In the genomic region with DNA sequence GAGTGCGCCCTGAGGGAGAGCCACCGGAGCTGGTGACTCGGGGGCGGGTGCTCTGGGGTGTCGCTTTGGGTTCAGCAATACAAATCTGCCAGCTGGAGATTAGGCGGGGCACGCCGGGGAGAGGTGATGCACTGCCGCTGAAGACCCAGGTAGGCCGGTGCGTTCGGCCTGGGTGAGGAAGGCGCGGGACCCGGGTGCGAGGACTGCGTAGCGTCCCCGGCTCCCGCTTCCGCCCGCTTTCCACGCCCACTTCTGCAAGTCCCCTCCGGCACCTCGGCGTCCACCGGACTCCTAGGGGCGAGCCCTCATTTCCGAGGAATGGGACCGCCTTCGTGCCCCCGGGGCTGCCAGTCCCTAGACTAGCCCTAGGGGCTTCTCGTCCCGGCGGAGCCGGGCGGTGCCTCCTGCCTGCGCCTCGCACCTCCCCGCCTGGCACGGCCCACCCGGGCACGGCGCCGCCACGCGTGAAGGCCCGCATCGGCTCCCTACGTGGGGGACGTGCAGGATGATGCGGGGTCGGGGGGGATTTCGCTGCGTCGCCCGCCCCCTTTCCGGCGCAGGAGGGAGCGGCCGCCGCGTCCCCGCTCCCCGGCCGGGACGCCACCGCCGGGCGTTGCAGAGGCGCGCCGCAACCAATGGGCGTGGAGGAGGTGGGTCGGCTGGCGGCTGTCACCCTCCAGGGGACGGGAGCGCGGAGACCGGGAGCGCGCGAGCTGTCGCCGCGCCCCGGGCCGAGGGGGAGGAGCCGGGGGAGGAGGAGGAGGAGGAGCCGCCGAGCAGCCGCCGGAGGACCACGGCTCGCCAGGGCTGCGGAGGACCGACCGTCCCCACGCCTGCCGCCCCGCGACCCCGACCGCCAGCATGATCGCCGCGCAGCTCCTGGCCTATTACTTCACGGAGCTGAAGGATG, we compare ENCODE assay signal across 1 cellular context.
TF ChIP-seq lines count a peak whose summit lies in the region.

No MANE protein-coding gene starts in this region.

TF ChIP-seq in HEK293, 187 proteins besides CTCF, POLR2A, EP300 and RAD21 (continued from another document):
- TF ChIP-seq, protein P1, sequence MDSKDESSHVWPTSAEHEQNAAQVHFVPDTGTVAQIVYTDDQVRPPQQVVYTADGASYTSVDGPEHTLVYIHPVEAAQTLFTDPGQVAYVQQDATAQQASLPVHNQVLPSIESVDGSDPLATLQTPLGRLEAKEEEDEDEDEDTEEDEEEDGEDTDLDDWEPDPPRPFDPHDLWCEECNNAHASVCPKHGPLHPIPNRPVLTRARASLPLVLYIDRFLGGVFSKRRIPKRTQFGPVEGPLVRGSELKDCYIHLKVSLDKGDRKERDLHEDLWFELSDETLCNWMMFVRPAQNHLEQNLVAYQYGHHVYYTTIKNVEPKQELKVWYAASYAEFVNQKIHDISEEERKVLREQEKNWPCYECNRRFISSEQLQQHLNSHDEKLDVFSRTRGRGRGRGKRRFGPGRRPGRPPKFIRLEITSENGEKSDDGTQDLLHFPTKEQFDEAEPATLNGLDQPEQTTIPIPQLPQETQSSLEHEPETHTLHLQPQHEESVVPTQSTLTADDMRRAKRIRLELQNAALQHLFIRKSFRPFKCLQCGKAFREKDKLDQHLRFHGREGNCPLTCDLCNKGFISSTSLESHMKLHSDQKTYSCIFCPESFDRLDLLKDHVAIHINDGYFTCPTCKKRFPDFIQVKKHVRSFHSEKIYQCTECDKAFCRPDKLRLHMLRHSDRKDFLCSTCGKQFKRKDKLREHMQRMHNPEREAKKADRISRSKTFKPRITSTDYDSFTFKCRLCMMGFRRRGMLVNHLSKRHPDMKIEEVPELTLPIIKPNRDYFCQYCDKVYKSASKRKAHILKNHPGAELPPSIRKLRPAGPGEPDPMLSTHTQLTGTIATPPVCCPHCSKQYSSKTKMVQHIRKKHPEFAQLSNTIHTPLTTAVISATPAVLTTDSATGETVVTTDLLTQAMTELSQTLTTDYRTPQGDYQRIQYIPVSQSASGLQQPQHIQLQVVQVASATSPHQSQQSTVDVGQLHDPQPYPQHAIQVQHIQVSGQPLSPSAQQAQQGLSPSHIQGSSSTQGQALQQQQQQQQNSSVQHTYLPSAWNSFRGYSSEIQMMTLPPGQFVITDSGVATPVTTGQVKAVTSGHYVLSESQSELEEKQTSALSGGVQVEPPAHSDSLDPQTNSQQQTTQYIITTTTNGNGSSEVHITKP (tag by site-specific recombination; IDR thresholded peaks at IDR 0.05), result peak; percentile 60; the same call in 1 of the 2 replicates
- TF ChIP-seq MZF1 (tag by site-specific recombination; IDR thresholded peaks at IDR 0.05; ENCODE audit: borderline replicate concordance) (peak; percentile 93), HOXD13 (CRISPR knock-in tag; IDR thresholded peaks at IDR 0.05; ENCODE audit: borderline replicate concordance) (no peak), ZNF10 (tag by site-specific recombination; IDR thresholded peaks at IDR 0.05) (peak; percentile 63), ZNF843 (tag by site-specific recombination; IDR thresholded peaks at IDR 0.05) (peak; percentile 28; the same call in 1 of the 2 replicates), ZXDB (tag by site-specific recombination; IDR thresholded peaks at IDR 0.05) (no peak; the same call in 1 of the 2 replicates), KLF1 (tag by site-specific recombination; IDR thresholded peaks at IDR 0.05) (peak; percentile 44), ZNF548 (tag by site-specific recombination; IDR thresholded peaks at IDR 0.05) (no peak), ZNF561 (tag by site-specific recombination; IDR thresholded peaks at IDR 0.05; ENCODE audit: borderline replicate concordance) (peak; percentile 86), ZBTB8A (tag by site-specific recombination; IDR thresholded peaks at IDR 0.05) (peak; percentile 84), ZNF324 (tag by site-specific recombination; IDR thresholded peaks at IDR 0.05) (0 out of 2 replicates have a peak, but pooled peaks have one; percentile 61), OSR2 (tag by site-specific recombination; IDR thresholded peaks at IDR 0.05) (no peak)
- TF ChIP-seq, protein P2, sequence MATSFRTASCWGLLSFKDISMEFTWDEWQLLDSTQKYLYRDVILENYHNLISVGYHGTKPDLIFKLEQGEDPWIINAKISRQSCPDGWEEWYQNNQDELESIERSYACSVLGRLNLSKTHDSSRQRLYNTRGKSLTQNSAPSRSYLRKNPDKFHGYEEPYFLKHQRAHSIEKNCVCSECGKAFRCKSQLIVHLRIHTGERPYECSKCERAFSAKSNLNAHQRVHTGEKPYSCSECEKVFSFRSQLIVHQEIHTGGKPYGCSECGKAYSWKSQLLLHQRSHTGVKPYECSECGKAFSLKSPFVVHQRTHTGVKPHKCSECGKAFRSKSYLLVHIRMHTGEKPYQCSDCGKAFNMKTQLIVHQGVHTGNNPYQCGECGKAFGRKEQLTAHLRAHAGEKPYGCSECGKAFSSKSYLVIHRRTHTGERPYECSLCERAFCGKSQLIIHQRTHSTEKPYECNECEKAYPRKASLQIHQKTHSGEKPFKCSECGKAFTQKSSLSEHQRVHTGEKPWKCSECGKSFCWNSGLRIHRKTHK (tag by site-specific recombination; IDR thresholded peaks at IDR 0.05), result no peak
- TF ChIP-seq, protein P3, sequence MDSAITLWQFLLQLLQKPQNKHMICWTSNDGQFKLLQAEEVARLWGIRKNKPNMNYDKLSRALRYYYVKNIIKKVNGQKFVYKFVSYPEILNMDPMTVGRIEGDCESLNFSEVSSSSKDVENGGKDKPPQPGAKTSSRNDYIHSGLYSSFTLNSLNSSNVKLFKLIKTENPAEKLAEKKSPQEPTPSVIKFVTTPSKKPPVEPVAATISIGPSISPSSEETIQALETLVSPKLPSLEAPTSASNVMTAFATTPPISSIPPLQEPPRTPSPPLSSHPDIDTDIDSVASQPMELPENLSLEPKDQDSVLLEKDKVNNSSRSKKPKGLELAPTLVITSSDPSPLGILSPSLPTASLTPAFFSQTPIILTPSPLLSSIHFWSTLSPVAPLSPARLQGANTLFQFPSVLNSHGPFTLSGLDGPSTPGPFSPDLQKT (IDR thresholded peaks at IDR 0.05; ENCODE audit: borderline replicate concordance, low read depth, low read length), result no peak; the same call in 1 of the 2 replicates
- TF ChIP-seq, protein P4, sequence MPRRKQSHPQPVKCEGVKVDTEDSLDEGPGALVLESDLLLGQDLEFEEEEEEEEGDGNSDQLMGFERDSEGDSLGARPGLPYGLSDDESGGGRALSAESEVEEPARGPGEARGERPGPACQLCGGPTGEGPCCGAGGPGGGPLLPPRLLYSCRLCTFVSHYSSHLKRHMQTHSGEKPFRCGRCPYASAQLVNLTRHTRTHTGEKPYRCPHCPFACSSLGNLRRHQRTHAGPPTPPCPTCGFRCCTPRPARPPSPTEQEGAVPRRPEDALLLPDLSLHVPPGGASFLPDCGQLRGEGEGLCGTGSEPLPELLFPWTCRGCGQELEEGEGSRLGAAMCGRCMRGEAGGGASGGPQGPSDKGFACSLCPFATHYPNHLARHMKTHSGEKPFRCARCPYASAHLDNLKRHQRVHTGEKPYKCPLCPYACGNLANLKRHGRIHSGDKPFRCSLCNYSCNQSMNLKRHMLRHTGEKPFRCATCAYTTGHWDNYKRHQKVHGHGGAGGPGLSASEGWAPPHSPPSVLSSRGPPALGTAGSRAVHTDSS (tag by site-specific recombination; IDR thresholded peaks at IDR 0.05), result peak; percentile 78
- TF ChIP-seq, protein P5, sequence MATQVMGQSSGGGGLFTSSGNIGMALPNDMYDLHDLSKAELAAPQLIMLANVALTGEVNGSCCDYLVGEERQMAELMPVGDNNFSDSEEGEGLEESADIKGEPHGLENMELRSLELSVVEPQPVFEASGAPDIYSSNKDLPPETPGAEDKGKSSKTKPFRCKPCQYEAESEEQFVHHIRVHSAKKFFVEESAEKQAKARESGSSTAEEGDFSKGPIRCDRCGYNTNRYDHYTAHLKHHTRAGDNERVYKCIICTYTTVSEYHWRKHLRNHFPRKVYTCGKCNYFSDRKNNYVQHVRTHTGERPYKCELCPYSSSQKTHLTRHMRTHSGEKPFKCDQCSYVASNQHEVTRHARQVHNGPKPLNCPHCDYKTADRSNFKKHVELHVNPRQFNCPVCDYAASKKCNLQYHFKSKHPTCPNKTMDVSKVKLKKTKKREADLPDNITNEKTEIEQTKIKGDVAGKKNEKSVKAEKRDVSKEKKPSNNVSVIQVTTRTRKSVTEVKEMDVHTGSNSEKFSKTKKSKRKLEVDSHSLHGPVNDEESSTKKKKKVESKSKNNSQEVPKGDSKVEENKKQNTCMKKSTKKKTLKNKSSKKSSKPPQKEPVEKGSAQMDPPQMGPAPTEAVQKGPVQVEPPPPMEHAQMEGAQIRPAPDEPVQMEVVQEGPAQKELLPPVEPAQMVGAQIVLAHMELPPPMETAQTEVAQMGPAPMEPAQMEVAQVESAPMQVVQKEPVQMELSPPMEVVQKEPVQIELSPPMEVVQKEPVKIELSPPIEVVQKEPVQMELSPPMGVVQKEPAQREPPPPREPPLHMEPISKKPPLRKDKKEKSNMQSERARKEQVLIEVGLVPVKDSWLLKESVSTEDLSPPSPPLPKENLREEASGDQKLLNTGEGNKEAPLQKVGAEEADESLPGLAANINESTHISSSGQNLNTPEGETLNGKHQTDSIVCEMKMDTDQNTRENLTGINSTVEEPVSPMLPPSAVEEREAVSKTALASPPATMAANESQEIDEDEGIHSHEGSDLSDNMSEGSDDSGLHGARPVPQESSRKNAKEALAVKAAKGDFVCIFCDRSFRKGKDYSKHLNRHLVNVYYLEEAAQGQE (tag by site-specific recombination; IDR thresholded peaks at IDR 0.05), result peak; percentile 16; the same call in 1 of the 2 replicates
